ENCODE assay signal across 12 cellular contexts in genomic region chr10:6185039-6185716, GRCh38. TPM values are rescaled to one million over a fixed set of nuclear protein-coding genes. Genes with fewer than 3 reads are reported as not detected.
DNase-seq lines count a peak whose midpoint lies in the region; ATAC-seq and TF ChIP-seq lines count a peak whose summit lies in the region.
"Had no signal": no experiment of that assay in that cellular context is flagged by ENCODE, and none has a peak within 500 bp of the region (broad histone marks: within the 10 kb centered on the region; RNA-seq: fewer than 3 reads in every experiment).

No MANE protein-coding gene starts in this region.

- no peak overlapping the region for H3K9ac ChIP-seq in IMR-90 (ENCODE audit: low read depth, low read length)
- H3K9ac ChIP-seq: KMS-11 had no signal

- in situ Hi-C loops in IMR-90 (cut with MboI; ENCODE audit: low sequenced_read_pairs): no loop called here

- H3K36me3 ChIP-seq in Caco-2 (ENCODE audit: control insufficient read depth, insufficient read depth, low read length) (no peaks in the 10 kb centered on the region), IMR-90 (ENCODE audit: control insufficient read depth, insufficient read depth, low read length) (no peaks in the 10 kb centered on the region), psoas muscle (ENCODE audit: insufficient read depth in 1 of 2, low read depth in 1 of 2) (no peaks in the 10 kb centered on the region)
- H3K36me3 ChIP-seq: brain microvascular endothelial cell had no signal

- H3K79me1 ChIP-seq in IMR-90 (ENCODE audit: low read depth in 1 of 2, low read length in 2 of 2): peaks cover 33 to 68% of the 10 kb centered on the region in 2 experiments

- H3K56ac ChIP-seq in IMR-90 (ENCODE audit: extremely low read depth, insufficient read depth, low read length): no peak overlapping the region

- H3K4me3 ChIP-seq in Caco-2 (ENCODE audit: low read depth, low read length) (no peak overlapping the region), IMR-90 (ENCODE audit: insufficient read depth, low read depth, low read length) (no peak overlapping the region), psoas muscle (no peak overlapping the region), foreskin fibroblast (ENCODE audit: low read depth in 1 of 2, low read length in 2 of 2) (no peak overlapping the region)

- no peak overlapping the region; the same call in 1 of the 2 replicates for H3K4ac ChIP-seq in IMR-90 (ENCODE audit: low read depth, low read length)

- no peak overlapping the region for H3K14ac ChIP-seq in IMR-90 (replicated peaks; ENCODE audit: low read depth, low read length)

- no peak overlapping the region for H2AK9ac ChIP-seq in IMR-90 (replicated peaks; ENCODE audit: low read depth, low read length, poor library complexity)

- H2BK5ac ChIP-seq in IMR-90 (ENCODE audit: low read depth, low read length, poor library complexity, severe bottlenecking): no peak overlapping the region

- H3K9me3 ChIP-seq in Caco-2 (no peaks in the 10 kb centered on the region), IMR-90 (ENCODE audit: control insufficient read depth, insufficient read depth, low read length) (no peaks in the 10 kb centered on the region), psoas muscle (no peaks in the 10 kb centered on the region)

- no peak for TF ChIP-seq POLR2A in IMR-90 (IDR thresholded peaks at IDR 0.05; ENCODE audit: low read depth, low read length)

- H3K18ac ChIP-seq in IMR-90 (ENCODE audit: low read depth, low read length): no peak overlapping the region

- H2AK5ac ChIP-seq in IMR-90 (ENCODE audit: low read depth, low read length): peak overlapping the region; percentile 58

- H3K23ac ChIP-seq in IMR-90 (ENCODE audit: low read depth, low read length): no peak overlapping the region

- H3K36me3 Mint-ChIP-seq in Caco-2 (ENCODE audit: insufficient read depth, unreplicated experiment): peaks cover 28% of the 10 kb centered on the region

- H3K9me1 ChIP-seq in IMR-90 (ENCODE audit: insufficient read depth, low read length): peaks cover 2% of the 10 kb centered on the region; the same call in 1 of the 2 replicates

- no peaks in the 10 kb centered on the region for H3K9me3 Mint-ChIP-seq in Caco-2 (ENCODE audit: unreplicated experiment)

- no peaks in the 10 kb centered on the region for H3K27me3 ChIP-seq in Caco-2 (replicated peaks; ENCODE audit: control insufficient read depth, insufficient read depth, low read length)
- H3K27me3 ChIP-seq in IMR-90 (ENCODE audit: control insufficient read depth, insufficient read depth, low read length): no peaks in the 10 kb centered on the region
- no peaks in the 10 kb centered on the region for H3K27me3 ChIP-seq in psoas muscle (ENCODE audit: insufficient read depth in 3 of 3, low read length in 2 of 3)
- H3K27me3 ChIP-seq: brain microvascular endothelial cell had no signal

- BruUV-seq in Caco-2 (replicated peaks; lab: Mats Ljungman, UMichigan): no TSS peak
- no TSS peak for BruUV-seq in IMR-90 (replicated peaks; lab: Mats Ljungman, UMichigan)

- H4K20me1 ChIP-seq in IMR-90 (ENCODE audit: insufficient read depth, low read length): peaks cover 21% of the 10 kb centered on the region

- intact Hi-C loops in Caco-2 (cut with micrococcal nuclease; ENCODE audit: unreplicated experiment) (no loop called here), IMR-90 (cut with micrococcal nuclease) (no loop called here), psoas muscle (cut with DNase I) (no loop called here)

- no peak overlapping the region for H3K27ac ChIP-seq in IMR-90 (ENCODE audit: insufficient read depth, low read length)
- peak overlapping the region; percentile 92 for H3K27ac ChIP-seq in psoas muscle
- H3K27ac ChIP-seq: brain microvascular endothelial cell, KMS-11 had no signal

- H3K4me3 Mint-ChIP-seq in Caco-2 (ENCODE audit: unreplicated experiment): no peak overlapping the region

- ATAC-seq in IMR-90 (ENCODE audit: low read depth) (no peak), psoas muscle (no peak)

- no peaks in the 10 kb centered on the region for H3K4me1 ChIP-seq in Caco-2
- H3K4me1 ChIP-seq in IMR-90 (ENCODE audit: control insufficient read depth, insufficient read depth, low read length): no peaks in the 10 kb centered on the region
- H3K4me1 ChIP-seq in psoas muscle: peaks cover 40% of the 10 kb centered on the region

- POLR2A ChIA-PET in Caco-2 (lab: Charles Lee): no interaction called here
- POLR2A ChIA-PET in IMR-90 (lab: Charles Lee; ENCODE audit: unreplicated experiment): no interaction called here

- no peak overlapping the region for H4K5ac ChIP-seq in IMR-90 (ENCODE audit: low read depth, low read length)

- H2BK120ac ChIP-seq in IMR-90 (ENCODE audit: low read depth, low read length): no peak overlapping the region

- H3K27me3 Mint-ChIP-seq in Caco-2 (ENCODE audit: insufficient read depth, unreplicated experiment): no peaks in the 10 kb centered on the region

- H3K27ac Mint-ChIP-seq in Caco-2 (ENCODE audit: unreplicated experiment): peak overlapping the region; percentile 45

- no peak overlapping the region for H4K91ac ChIP-seq in IMR-90 (ENCODE audit: insufficient read depth, low read depth, low read length)

- no peak overlapping the region for H2AFZ ChIP-seq in IMR-90 (replicated peaks; ENCODE audit: low read length, poor library complexity)

- dilution Hi-C loops in IMR-90 (cut with HindIII; ENCODE audit: low sequenced_read_pairs, unreplicated experiment): no loop called here

- H2BK20ac ChIP-seq in IMR-90 (ENCODE audit: low read depth, low read length): no peak overlapping the region

- TF ChIP-seq CTCF in Caco-2 (IDR thresholded peaks at IDR 0.05; ENCODE audit: insufficient read depth in 1 of 2, low read depth in 1 of 2, low read length in 1 of 2, severe bottlenecking in 1 of 2, unreplicated experiment in 1 of 2): no peak
- TF ChIP-seq CTCF in IMR-90 (conservative IDR thresholded peaks at IDR 0.05; ENCODE audit: low read depth, low read length): no peak
- no peak for TF ChIP-seq CTCF in psoas muscle (IDR thresholded peaks at IDR 0.05)
- no peak for TF ChIP-seq CTCF in foreskin fibroblast (IDR thresholded peaks at IDR 0.05; ENCODE audit: low read depth, low read length)

- CTCF ChIA-PET in Caco-2 (lab: Charles Lee): no interaction called here
- CTCF ChIA-PET in IMR-90 (lab: Yijun Ruan, JAX): no interaction called here

- H3K4me2 ChIP-seq in IMR-90 (ENCODE audit: low read depth, low read length): no peak overlapping the region
- H3K4me2 ChIP-seq: KMS-11 had no signal

- WGBS in IMR-90 (ENCODE audit: extremely low coverage in 2 of 2, insufficient read length in 1 of 2), 2 experiments: 40% methylated on average over 2 of the region's 18 CpGs; no CpG with 5 or more reads in 1 of the 2 experiments
- WGBS in psoas muscle, 3 donors: 89 to 94% (median 91%) methylated on average over 18 of the region's 18 CpGs

- no peak for TF ChIP-seq RAD21 in IMR-90 (IDR thresholded peaks at IDR 0.05; ENCODE audit: low read length)

- H2BK15ac ChIP-seq in IMR-90 (ENCODE audit: low read depth, low read length): no peak overlapping the region

- no peaks in the 10 kb centered on the region for H3K4me1 Mint-ChIP-seq in Caco-2 (ENCODE audit: low read depth, unreplicated experiment)

- DNase-seq in Caco-2: no peak
- no peak for DNase-seq in IMR-90
- peak; percentile 91 for DNase-seq in amniotic epithelial cell (ENCODE audit: low read depth)
- peak in 1 of 2 donors; percentile 33 for DNase-seq in psoas muscle
- no peak for DNase-seq in AG20443 (ENCODE audit: low spot score)
- DNase-seq in NCI-H69 (lab: John Stamatoyannopoulos, UW): no peak
- DNase-seq in foreskin fibroblast: no peak
- DNase-seq: brain microvascular endothelial cell; GF-D8; NCI-H146; stimulated activated CD4-positive, alpha-beta T cell treated with anti-CD3 and anti-CD28 coated beads, Interleukin-1b, Interleukin-23, amount 100 ng/mL, for 48 hours had no signal

- no peak overlapping the region for H4K8ac ChIP-seq in IMR-90 (ENCODE audit: low read depth in 2 of 2, low read length in 2 of 2)

TF ChIP-seq in IMR-90, 13 proteins besides CTCF, POLR2A, EP300 and RAD21 (continues in another document):
- no peak for TF ChIP-seq CEBPB (IDR thresholded peaks at IDR 0.05; ENCODE audit: low read depth, low read length)
- TF ChIP-seq SMC3 (IDR thresholded peaks at IDR 0.05; ENCODE audit: low read depth, low read length): no peak
- TF ChIP-seq RFX5 (IDR thresholded peaks at IDR 0.05; ENCODE audit: low read depth, low read length): no peak
- TF ChIP-seq FOS (IDR thresholded peaks at IDR 0.05; ENCODE audit: low read depth, low read length): no peak
- TF ChIP-seq USF2 (IDR thresholded peaks at IDR 0.05; ENCODE audit: low read depth, low read length): no peak
- no peak for TF ChIP-seq NFE2L2 (IDR thresholded peaks at IDR 0.05; ENCODE audit: low read depth, low read length)
- TF ChIP-seq MAZ (IDR thresholded peaks at IDR 0.05; ENCODE audit: borderline replicate concordance, low read depth, low read length): no peak
- TF ChIP-seq BHLHE40 (IDR thresholded peaks at IDR 0.05; ENCODE audit: low read depth, low read length): no peak
- no peak for TF ChIP-seq MAFK (IDR thresholded peaks at IDR 0.05; ENCODE audit: low read depth, low read length)
- no peak for TF ChIP-seq RCOR1 (IDR thresholded peaks at IDR 0.05; ENCODE audit: insufficient replicate concordance, low read length)
- TF ChIP-seq ELK1 (IDR thresholded peaks at IDR 0.05; ENCODE audit: borderline replicate concordance, low read depth, low read length): no peak

RNA-seq across cellular contexts. Expression of gene PFKFB3, which starts 17.6 kb away (rescaled TPM):
- total RNA-seq in Caco-2 (2022) (33.0 and 35.4 TPM in 2 replicates), IMR-90 (2012; rRNA removed) (26.9 and 34.1 TPM in 2 replicates), psoas muscle (100 to 1,000 TPM in 3 of 4 donors, 10 to 100 TPM in 1; 25.4 to 225 (median 148) TPM)
- polyA plus RNA-seq in IMR-90 (2012; rRNA removed) (45.5 and 51.3 TPM in 2 replicates), psoas muscle (100 to 1,000 TPM in 2 of 3 donors, 10 to 100 TPM in 1; 26.7 to 704 (median 448) TPM)
- 35.6 and 39.8 TPM in 2 replicates for polyA plus RNA-seq in IMR-90 (2012; cell fraction: cytosol; rRNA removed)
- 86.2 and 130 TPM in 2 replicates for polyA plus RNA-seq in IMR-90 (2012; cell fraction: nucleus; rRNA removed; ENCODE audit: low replicate concordance)
